In the genomic region with DNA sequence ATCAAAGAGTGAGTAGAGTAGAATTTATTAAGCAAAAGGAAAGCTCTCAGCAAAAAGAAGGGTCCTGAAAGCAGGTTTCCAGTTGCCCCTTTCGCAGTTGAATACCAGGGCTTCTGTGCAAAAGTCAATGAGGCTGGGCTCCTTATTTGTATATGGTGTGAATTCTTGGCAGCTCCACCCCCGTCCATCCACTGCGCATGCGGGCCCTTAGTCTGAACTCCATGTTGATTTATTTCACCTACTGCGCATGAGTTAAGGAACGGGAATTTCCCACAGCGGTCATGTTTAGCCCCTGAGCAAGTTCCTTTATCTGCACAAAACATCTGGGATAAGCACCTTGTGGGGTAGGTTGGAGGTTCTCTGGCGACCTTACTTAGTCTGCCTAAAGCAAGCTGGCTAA, we compare ENCODE assay signal across 22 cellular contexts.
"Had no signal": no experiment of that assay in that cellular context is flagged by ENCODE, and none has a peak within 500 bp of the region (broad histone marks: within the 10 kb centered on the region; RNA-seq: fewer than 3 reads in every experiment).

No MANE protein-coding gene starts in this region.

- H3K36me3 ChIP-seq: WERI-Rb-1 had no signal

- ATAC-seq: activated CD4-positive, alpha-beta T cell treated with anti-CD3 and anti-CD28 coated beads for 36 hours; activated T-helper 17 cell treated with anti-CD3 and anti-CD28 coated beads, Interleukin-2, amount 50 U/mL, for 72 hours; PC-3; T-cell had no signal

- FAIRE-seq: astrocyte, RCC 7860 had no signal

- DNase-seq: activated CD4-positive, alpha-beta memory T cell treated with anti-CD3 and anti-CD28 coated beads, Interleukin-2, amount 10 ng/mL, durations not matched to agents 7 days and 5 days; activated CD4-positive, alpha-beta T cell treated with anti-CD3 and anti-CD28 coated beads for 36 hours; activated CD4-positive, alpha-beta T cell treated with anti-CD3 and anti-CD28 coated beads, Interleukin-2, amount 50 U/mL, for 1 hour; activated gamma-delta T cell; activated naive CD4-positive, alpha-beta T cell treated with anti-CD3 and anti-CD28 coated beads for 36 hours; activated T-cell treated with anti-CD3 and anti-CD28 coated beads for 4 hours; activated T-cell treated with anti-CD3 and anti-CD28 coated beads, Interleukin-2, amount 50 U/mL, for 48 hours; amygdala; Karpas-422; NCI-H1092 treated with DMSO at 0.1 percent for 48 hours; NCI-H1436; NCI-H1694 treated with DMSO at 0.1 percent for 48 hours; NCI-H2029 treated with DMSO at 0.1 percent for 48 hours; NCI-H510A treated with DMSO at 0.1 percent for 48 hours; NCI-H69; PC-3; SHP77 treated with DMSO at 0.1 percent for 48 hours; T-cell; WERI-Rb-1 had no signal

- H3K27ac ChIP-seq: WERI-Rb-1 had no signal
